Comparison of ENCODE assay signal across 1 cellular context in the genomic region with DNA sequence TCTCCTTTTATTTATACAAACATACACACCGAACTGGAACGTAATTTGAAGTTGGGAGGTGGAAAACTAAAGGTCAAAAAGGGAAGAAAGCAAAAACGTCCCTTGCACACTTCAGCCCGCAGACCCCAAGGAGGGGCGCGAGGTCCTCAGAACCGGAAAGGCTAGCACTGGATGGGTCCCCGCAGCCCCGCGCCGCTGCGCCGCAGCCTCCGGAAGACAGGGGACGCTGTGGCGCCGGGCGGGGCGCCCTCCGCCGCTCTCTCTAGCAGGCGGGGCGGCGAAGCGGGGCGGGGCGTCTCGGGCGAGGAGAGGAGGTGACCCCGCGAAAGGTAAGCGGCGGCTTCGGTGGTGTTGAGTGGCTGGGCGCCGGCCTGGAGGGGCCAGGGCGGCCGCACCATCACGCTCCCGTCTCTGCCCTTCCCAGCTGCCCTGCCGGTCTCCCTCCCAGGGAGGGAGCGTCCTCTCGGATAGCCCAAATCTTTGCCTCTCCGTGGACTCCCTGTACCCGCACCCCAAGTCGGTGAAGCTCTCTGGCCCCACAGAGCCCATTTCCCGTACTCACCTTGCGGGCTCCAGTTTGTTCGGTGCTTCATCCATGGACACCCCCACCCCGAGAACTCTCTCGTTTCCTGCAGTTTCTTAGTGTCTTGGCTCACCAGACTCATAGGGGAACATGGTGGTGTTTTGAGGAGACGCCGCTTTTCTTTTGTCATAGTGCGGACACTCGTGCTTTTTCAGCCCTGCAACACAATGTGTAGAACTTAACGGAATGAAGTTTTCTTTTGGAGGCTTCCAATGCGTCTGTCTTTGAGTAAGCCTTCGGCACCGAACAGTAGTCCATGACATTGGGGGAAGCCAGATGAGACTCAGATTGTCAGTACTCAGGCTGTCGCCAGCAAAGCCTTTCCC.
TF ChIP-seq lines count a peak whose summit lies in the region.

SMIM8 (plus strand) TSS at position 285 of the 909 bp plus-strand sequence. CDS start 14,444 bp downstream, outside the sequence.

TF ChIP-seq in HepG2, 621 proteins besides CTCF, POLR2A, EP300 and RAD21 (continued from another document and continues in another):
- no peak; the same call in 1 of the 2 replicates for TF ChIP-seq ZHX2 (IDR thresholded peaks at IDR 0.05; ENCODE audit: low read depth)
- TF ChIP-seq ZHX2 (CRISPR knock-in tag; IDR thresholded peaks at IDR 0.05; ENCODE audit: borderline replicate concordance): peak; percentile 66; the same call in 1 of the 2 replicates
- TF ChIP-seq HDAC2 (CRISPR knock-in tag; IDR thresholded peaks at IDR 0.05): no peak; the same call in 1 of the 2 replicates
- TF ChIP-seq ESRRA (CRISPR knock-in tag; IDR thresholded peaks at IDR 0.05; ENCODE audit: low read depth): 0 out of 2 replicates have a peak, but pooled peaks have one; percentile 54
- TF ChIP-seq, protein P1, sequence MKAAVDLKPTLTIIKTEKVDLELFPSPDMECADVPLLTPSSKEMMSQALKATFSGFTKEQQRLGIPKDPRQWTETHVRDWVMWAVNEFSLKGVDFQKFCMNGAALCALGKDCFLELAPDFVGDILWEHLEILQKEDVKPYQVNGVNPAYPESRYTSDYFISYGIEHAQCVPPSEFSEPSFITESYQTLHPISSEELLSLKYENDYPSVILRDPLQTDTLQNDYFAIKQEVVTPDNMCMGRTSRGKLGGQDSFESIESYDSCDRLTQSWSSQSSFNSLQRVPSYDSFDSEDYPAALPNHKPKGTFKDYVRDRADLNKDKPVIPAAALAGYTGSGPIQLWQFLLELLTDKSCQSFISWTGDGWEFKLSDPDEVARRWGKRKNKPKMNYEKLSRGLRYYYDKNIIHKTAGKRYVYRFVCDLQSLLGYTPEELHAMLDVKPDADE (CRISPR knock-in tag; IDR thresholded peaks at IDR 0.05): no peak
- TF ChIP-seq SOX13 (IDR thresholded peaks at IDR 0.05): no peak
- TF ChIP-seq SOX13 (CRISPR knock-in tag; conservative IDR thresholded peaks at IDR 0.05 in 1 of 2, IDR thresholded peaks at IDR 0.05 in 1 of 2): peak in 1 of 2 experiments; percentile 69; a peak in 2 of 4 replicates
- no peak for TF ChIP-seq ZNF431 (CRISPR knock-in tag; IDR thresholded peaks at IDR 0.05; ENCODE audit: borderline replicate concordance, low read depth)
- TF ChIP-seq REPIN1 (CRISPR knock-in tag; IDR thresholded peaks at IDR 0.05; ENCODE audit: borderline replicate concordance, low read depth): peak; percentile 85; the same call in 1 of the 2 replicates
- no peak for TF ChIP-seq HMGA1 (CRISPR knock-in tag; conservative IDR thresholded peaks at IDR 0.05)
- TF ChIP-seq, protein P2, sequence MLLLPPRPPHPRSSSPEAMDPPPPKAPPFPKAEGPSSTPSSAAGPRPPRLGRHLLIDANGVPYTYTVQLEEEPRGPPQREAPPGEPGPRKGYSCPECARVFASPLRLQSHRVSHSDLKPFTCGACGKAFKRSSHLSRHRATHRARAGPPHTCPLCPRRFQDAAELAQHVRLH (CRISPR knock-in tag; IDR thresholded peaks at IDR 0.05; ENCODE audit: borderline replicate concordance, low read depth): 0 out of 2 replicates have a peak, but pooled peaks have one; percentile 63
- TF ChIP-seq ZNF501 (CRISPR knock-in tag; IDR thresholded peaks at IDR 0.05): peak; percentile 87
- TF ChIP-seq MAFG (CRISPR knock-in tag; IDR thresholded peaks at IDR 0.05): no peak
- TF ChIP-seq ZNF577 (CRISPR knock-in tag; IDR thresholded peaks at IDR 0.05; ENCODE audit: borderline replicate concordance, low read depth): no peak
- TF ChIP-seq, protein P3, sequence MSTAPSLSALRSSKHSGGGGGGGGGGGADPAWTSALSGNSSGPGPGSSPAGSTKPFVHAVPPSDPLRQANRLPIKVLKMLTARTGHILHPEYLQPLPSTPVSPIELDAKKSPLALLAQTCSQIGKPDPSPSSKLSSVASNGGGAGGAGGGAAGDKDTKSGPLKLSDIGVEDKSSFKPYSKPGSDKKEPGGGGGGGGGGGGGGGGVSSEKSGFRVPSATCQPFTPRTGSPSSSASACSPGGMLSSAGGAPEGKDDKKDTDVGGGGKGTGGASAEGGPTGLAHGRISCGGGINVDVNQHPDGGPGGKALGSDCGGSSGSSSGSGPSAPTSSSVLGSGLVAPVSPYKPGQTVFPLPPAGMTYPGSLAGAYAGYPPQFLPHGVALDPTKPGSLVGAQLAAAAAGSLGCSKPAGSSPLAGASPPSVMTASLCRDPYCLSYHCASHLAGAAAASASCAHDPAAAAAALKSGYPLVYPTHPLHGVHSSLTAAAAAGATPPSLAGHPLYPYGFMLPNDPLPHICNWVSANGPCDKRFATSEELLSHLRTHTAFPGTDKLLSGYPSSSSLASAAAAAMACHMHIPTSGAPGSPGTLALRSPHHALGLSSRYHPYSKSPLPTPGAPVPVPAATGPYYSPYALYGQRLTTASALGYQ (CRISPR knock-in tag; IDR thresholded peaks at IDR 0.05): peak; percentile 85
- TF ChIP-seq NR0B2 (CRISPR knock-in tag; IDR thresholded peaks at IDR 0.05): peak; percentile 65; the same call in 1 of the 2 replicates
- TF ChIP-seq, protein P4, sequence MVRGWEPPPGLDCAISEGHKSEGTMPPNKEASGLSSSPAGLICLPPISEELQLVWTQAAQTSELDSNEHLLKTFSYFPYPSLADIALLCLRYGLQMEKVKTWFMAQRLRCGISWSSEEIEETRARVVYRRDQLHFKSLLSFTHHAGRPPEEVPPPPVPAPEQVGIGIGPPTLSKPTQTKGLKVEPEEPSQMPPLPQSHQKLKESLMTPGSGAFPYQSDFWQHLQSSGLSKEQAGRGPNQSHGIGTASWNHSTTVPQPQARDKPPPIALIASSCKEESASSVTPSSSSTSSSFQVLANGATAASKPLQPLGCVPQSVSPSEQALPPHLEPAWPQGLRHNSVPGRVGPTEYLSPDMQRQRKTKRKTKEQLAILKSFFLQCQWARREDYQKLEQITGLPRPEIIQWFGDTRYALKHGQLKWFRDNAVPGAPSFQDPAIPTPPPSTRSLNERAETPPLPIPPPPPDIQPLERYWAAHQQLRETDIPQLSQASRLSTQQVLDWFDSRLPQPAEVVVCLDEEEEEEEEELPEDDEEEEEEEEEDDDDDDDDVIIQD (CRISPR knock-in tag; IDR thresholded peaks at IDR 0.05; ENCODE audit: low read depth): peak; percentile 99
- peak; percentile 91; the same call in 1 of the 2 replicates for TF ChIP-seq ZNF20 (CRISPR knock-in tag; IDR thresholded peaks at IDR 0.05)
- TF ChIP-seq CENPT (CRISPR knock-in tag; IDR thresholded peaks at IDR 0.05; ENCODE audit: low read depth): no peak
- no peak for TF ChIP-seq MED13 (CRISPR knock-in tag; IDR thresholded peaks at IDR 0.05)
- TF ChIP-seq, protein P5, sequence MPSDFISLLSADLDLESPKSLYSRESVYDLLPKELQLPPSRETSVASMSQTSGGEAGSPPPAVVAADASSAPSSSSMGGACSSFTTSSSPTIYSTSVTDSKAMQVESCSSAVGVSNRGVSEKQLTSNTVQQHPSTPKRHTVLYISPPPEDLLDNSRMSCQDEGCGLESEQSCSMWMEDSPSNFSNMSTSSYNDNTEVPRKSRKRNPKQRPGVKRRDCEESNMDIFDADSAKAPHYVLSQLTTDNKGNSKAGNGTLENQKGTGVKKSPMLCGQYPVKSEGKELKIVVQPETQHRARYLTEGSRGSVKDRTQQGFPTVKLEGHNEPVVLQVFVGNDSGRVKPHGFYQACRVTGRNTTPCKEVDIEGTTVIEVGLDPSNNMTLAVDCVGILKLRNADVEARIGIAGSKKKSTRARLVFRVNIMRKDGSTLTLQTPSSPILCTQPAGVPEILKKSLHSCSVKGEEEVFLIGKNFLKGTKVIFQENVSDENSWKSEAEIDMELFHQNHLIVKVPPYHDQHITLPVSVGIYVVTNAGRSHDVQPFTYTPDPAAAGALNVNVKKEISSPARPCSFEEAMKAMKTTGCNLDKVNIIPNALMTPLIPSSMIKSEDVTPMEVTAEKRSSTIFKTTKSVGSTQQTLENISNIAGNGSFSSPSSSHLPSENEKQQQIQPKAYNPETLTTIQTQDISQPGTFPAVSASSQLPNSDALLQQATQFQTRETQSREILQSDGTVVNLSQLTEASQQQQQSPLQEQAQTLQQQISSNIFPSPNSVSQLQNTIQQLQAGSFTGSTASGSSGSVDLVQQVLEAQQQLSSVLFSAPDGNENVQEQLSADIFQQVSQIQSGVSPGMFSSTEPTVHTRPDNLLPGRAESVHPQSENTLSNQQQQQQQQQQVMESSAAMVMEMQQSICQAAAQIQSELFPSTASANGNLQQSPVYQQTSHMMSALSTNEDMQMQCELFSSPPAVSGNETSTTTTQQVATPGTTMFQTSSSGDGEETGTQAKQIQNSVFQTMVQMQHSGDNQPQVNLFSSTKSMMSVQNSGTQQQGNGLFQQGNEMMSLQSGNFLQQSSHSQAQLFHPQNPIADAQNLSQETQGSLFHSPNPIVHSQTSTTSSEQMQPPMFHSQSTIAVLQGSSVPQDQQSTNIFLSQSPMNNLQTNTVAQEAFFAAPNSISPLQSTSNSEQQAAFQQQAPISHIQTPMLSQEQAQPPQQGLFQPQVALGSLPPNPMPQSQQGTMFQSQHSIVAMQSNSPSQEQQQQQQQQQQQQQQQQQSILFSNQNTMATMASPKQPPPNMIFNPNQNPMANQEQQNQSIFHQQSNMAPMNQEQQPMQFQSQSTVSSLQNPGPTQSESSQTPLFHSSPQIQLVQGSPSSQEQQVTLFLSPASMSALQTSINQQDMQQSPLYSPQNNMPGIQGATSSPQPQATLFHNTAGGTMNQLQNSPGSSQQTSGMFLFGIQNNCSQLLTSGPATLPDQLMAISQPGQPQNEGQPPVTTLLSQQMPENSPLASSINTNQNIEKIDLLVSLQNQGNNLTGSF (CRISPR knock-in tag; IDR thresholded peaks at IDR 0.05): no peak
- peak; percentile 32; the same call in 1 of the 2 replicates for TF ChIP-seq ZNF160 (CRISPR knock-in tag; IDR thresholded peaks at IDR 0.05)
- TF ChIP-seq ZC3H4 (CRISPR knock-in tag; IDR thresholded peaks at IDR 0.05; ENCODE audit: borderline replicate concordance): no peak
- TF ChIP-seq SMAD1 (CRISPR knock-in tag; IDR thresholded peaks at IDR 0.05; ENCODE audit: borderline replicate concordance, low read depth): no peak
- TF ChIP-seq, protein P6, sequence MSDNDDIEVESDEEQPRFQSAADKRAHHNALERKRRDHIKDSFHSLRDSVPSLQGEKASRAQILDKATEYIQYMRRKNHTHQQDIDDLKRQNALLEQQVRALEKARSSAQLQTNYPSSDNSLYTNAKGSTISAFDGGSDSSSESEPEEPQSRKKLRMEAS (IDR thresholded peaks at IDR 0.05): peak; percentile 30; the same call in 1 of the 2 replicates
- peak; percentile 65; the same call in 1 of the 2 replicates for TF ChIP-seq ATF2 (CRISPR knock-in tag; IDR thresholded peaks at IDR 0.05)
- TF ChIP-seq, protein P7, sequence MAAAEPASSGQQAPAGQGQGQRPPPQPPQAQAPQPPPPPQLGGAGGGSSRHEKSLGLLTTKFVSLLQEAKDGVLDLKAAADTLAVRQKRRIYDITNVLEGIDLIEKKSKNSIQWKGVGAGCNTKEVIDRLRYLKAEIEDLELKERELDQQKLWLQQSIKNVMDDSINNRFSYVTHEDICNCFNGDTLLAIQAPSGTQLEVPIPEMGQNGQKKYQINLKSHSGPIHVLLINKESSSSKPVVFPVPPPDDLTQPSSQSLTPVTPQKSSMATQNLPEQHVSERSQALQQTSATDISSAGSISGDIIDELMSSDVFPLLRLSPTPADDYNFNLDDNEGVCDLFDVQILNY (CRISPR knock-in tag; conservative IDR thresholded peaks at IDR 0.05): 0 out of 2 replicates have a peak, but pooled peaks have one; percentile 32
- TF ChIP-seq RARG (CRISPR knock-in tag; IDR thresholded peaks at IDR 0.05; ENCODE audit: low read depth): no peak
- no peak for TF ChIP-seq SNAPC2 (CRISPR knock-in tag; IDR thresholded peaks at IDR 0.05)
- peak; percentile 93; the same call in 1 of the 2 replicates for TF ChIP-seq ZSCAN30 (CRISPR knock-in tag; IDR thresholded peaks at IDR 0.05)
- TF ChIP-seq SALL1 (CRISPR knock-in tag; IDR thresholded peaks at IDR 0.05): peak; percentile 93
- TF ChIP-seq CHCHD3 (CRISPR knock-in tag; IDR thresholded peaks at IDR 0.05): no peak
- TF ChIP-seq ZBTB7A (CRISPR knock-in tag; IDR thresholded peaks at IDR 0.05): peak; percentile 61; the same call in 1 of the 2 replicates
